In genomic region chr1:228082975-228083870, GRCh38 we compare ENCODE assay signal across 8 cellular contexts. TPM values are rescaled to one million over a fixed set of nuclear protein-coding genes. Genes with fewer than 3 reads are reported as not detected.
DNase-seq lines count a peak whose midpoint lies in the region; ATAC-seq and TF ChIP-seq lines count a peak whose summit lies in the region.

No MANE protein-coding gene starts in this region.

- no peaks in the 10 kb centered on the region for H3K27me3 Mint-ChIP-seq in CD8-positive, alpha-beta memory T cell
- H3K27me3 Mint-ChIP-seq in stimulated activated naive B cell treated with anti-CD40 and anti-IgM and Interleukin-4, amounts not matched to agents 10 μg/mL and 1 μg/mL and 100 μg/mL, for 72 hours = no peaks in the 10 kb centered on the region

- no peak for TF ChIP-seq CTCF in mammary epithelial cell (conservative IDR thresholded peaks at IDR 0.05 in 1 of 2, IDR thresholded peaks at IDR 0.05 in 1 of 2; ENCODE audit: extremely low read depth in 1 of 2, insufficient read depth in 1 of 2, low read depth in 1 of 2, low read length in 2 of 2)

- peak overlapping the region; percentile 96 for H3K27ac ChIP-seq in CD8-positive, alpha-beta memory T cell (ENCODE audit: low read depth, low read length)
- H3K27ac ChIP-seq in mammary epithelial cell (ENCODE audit: insufficient read depth, low read depth, low read length) = peak overlapping the region; percentile 66

- H3K36me3 Mint-ChIP-seq in CD8-positive, alpha-beta memory T cell = peaks cover 0 to 33% (median 8%) of the 10 kb centered on the region in 3 donors
- peaks cover 13 to 44% of the 10 kb centered on the region in 2 donors for H3K36me3 Mint-ChIP-seq in stimulated activated naive B cell treated with anti-CD40 and anti-IgM and Interleukin-4, amounts not matched to agents 10 μg/mL and 1 μg/mL and 100 μg/mL, for 72 hours

- in situ Hi-C loops in mammary epithelial cell (cut with MboI; ENCODE audit: low sequenced_read_pairs in 2 of 2) = loop anchor here in 1 of 2 donors (10.0 kb wide), 1 partner anchor 78 kb away; the partner anchor contains the start of gene WNT3A

- peak overlapping the region; percentile 83 for H3K4me2 ChIP-seq in mammary epithelial cell (ENCODE audit: insufficient read depth, low read depth, low read length)

- no TSS peak for BruUV-seq in mammary epithelial cell (replicated peaks; lab: Mats Ljungman, UMichigan)

- H4K20me1 ChIP-seq in mammary epithelial cell (ENCODE audit: insufficient read depth, low read length) = peaks cover 37% of the 10 kb centered on the region

- dilution Hi-C loops in mammary epithelial cell (cut with HindIII; ENCODE audit: low sequenced_read_pairs) = no loop called here

- H3K4me1 ChIP-seq in CD8-positive, alpha-beta memory T cell (ENCODE audit: insufficient read depth, low read length) = peaks cover 54% of the 10 kb centered on the region
- H3K4me1 ChIP-seq in mammary epithelial cell (ENCODE audit: insufficient read depth, low read length) = peaks cover 50% of the 10 kb centered on the region

- DNase-seq in CD8-positive, alpha-beta memory T cell = peak in 3 of 5 donors; percentile 42 to 66 (median 48)
- DNase-seq in OCI-M1 (lab: John Stamatoyannopoulos, UW) (peak; percentile 58), mammary epithelial cell (no peak), left colon (peak in 1 of 2 donors; percentile 73), cerebellar nuclear complex (lab: John Stamatoyannopoulos, UW) (no peak)
- no peak for DNase-seq in stimulated activated naive B cell treated with anti-CD40 and anti-IgM and Interleukin-4, amounts not matched to agents 10 μg/mL and 1 μg/mL and 100 μg/mL, for 72 hours
- DNase-seq in NK-92 treated with Interleukin-12 subunit alpha and Interleukin-12 subunit beta, amount 100 ng/mL, for 24 hours (lab: John Stamatoyannopoulos, UW) = no peak

- CTCF ChIA-PET in CD8-positive, alpha-beta memory T cell (lab: Charles Lee) = interaction anchor here (1.1 to 1.8 kb wide), 6 partner anchors 16 to 84 kb away, joined by 3 to 5 read pairs (median 4); partner anchors contain the start of gene IBA57
- CTCF ChIA-PET in mammary epithelial cell (lab: Charles Lee; ENCODE audit: low non-redundant PET) = no interaction called here

- H3K9ac ChIP-seq in mammary epithelial cell (ENCODE audit: insufficient read depth, low read length) = peak overlapping the region; percentile 75

- peaks cover 6% of the 10 kb centered on the region for H3K36me3 ChIP-seq in CD8-positive, alpha-beta memory T cell (ENCODE audit: insufficient read depth, low read length)
- peaks cover 6% of the 10 kb centered on the region for H3K36me3 ChIP-seq in mammary epithelial cell (ENCODE audit: insufficient read depth, low read length)

- no peaks in the 10 kb centered on the region for H3K9me3 ChIP-seq in CD8-positive, alpha-beta memory T cell (ENCODE audit: low read length)
- H3K9me3 ChIP-seq in mammary epithelial cell (replicated peaks; ENCODE audit: insufficient read depth, low read length) = no peaks in the 10 kb centered on the region

- H3K4me1 Mint-ChIP-seq in CD8-positive, alpha-beta memory T cell = peaks cover 51 to 71% (median 56%) of the 10 kb centered on the region in 3 donors
- peaks cover 43 to 74% of the 10 kb centered on the region in 2 donors for H3K4me1 Mint-ChIP-seq in stimulated activated naive B cell treated with anti-CD40 and anti-IgM and Interleukin-4, amounts not matched to agents 10 μg/mL and 1 μg/mL and 100 μg/mL, for 72 hours

- H3K27me3 ChIP-seq in CD8-positive, alpha-beta memory T cell (ENCODE audit: insufficient read depth, low read length, poor library complexity, severe bottlenecking) = no peaks in the 10 kb centered on the region
- no peaks in the 10 kb centered on the region for H3K27me3 ChIP-seq in mammary epithelial cell (ENCODE audit: insufficient read depth, low read length)

- WGBS in mammary epithelial cell (ENCODE audit: low coverage, missing lambda C conversion rate) = 1% methylated on average over 28 of the region's 71 CpGs

- no peaks in the 10 kb centered on the region for H3K9me3 Mint-ChIP-seq in CD8-positive, alpha-beta memory T cell
- no peaks in the 10 kb centered on the region for H3K9me3 Mint-ChIP-seq in stimulated activated naive B cell treated with anti-CD40 and anti-IgM and Interleukin-4, amounts not matched to agents 10 μg/mL and 1 μg/mL and 100 μg/mL, for 72 hours

- peak overlapping the region; percentile 94 to 98 (median 96) for H3K4me3 Mint-ChIP-seq in CD8-positive, alpha-beta memory T cell
- H3K4me3 Mint-ChIP-seq in stimulated activated naive B cell treated with anti-CD40 and anti-IgM and Interleukin-4, amounts not matched to agents 10 μg/mL and 1 μg/mL and 100 μg/mL, for 72 hours = peak overlapping the region; percentile 94 to 96

- H3K27ac Mint-ChIP-seq in CD8-positive, alpha-beta memory T cell = peak overlapping the region; percentile 92 to 99 (median 98)
- peak overlapping the region; percentile 96 for H3K27ac Mint-ChIP-seq in stimulated activated naive B cell treated with anti-CD40 and anti-IgM and Interleukin-4, amounts not matched to agents 10 μg/mL and 1 μg/mL and 100 μg/mL, for 72 hours

- ATAC-seq in GM21717 (IDR thresholded peaks at IDR 0.05; ENCODE audit: unreplicated experiment) (peak; percentile 14), left colon (peak; percentile 49)
- peak; percentile 4 to 20 for ATAC-seq in stimulated activated naive B cell treated with anti-CD40 and anti-IgM and Interleukin-4, amounts not matched to agents 10 μg/mL and 1 μg/mL and 100 μg/mL, for 72 hours (replicated peaks)

- peak overlapping the region; percentile 94 for H3K4me3 ChIP-seq in CD8-positive, alpha-beta memory T cell (ENCODE audit: low read length)
- peak overlapping the region; percentile 83 to 93 (median 90) for H3K4me3 ChIP-seq in mammary epithelial cell (replicated peaks in 1 of 3; ENCODE audit: insufficient read depth in 1 of 3, low read depth in 2 of 3, low read length in 3 of 3)

- intact Hi-C loops in mammary epithelial cell (cut with micrococcal nuclease) = no loop called here
- intact Hi-C loops in left colon (cut with DNase I, micrococcal nuclease) = no loop called here

- POLR2A ChIA-PET in CD8-positive, alpha-beta memory T cell (lab: Charles Lee) = interaction anchor here (0.5 to 2.0 kb wide), 6 partner anchors 15 to 403 kb away, joined by 3 to 17 read pairs (median 4); partner anchors contain the start of genes C1orf35, GUK1 and MRPL55

- peaks cover 86% of the 10 kb centered on the region for H3K79me2 ChIP-seq in mammary epithelial cell (ENCODE audit: insufficient read depth, low read length)

- H2AFZ ChIP-seq in mammary epithelial cell (ENCODE audit: low read depth, low read length) = peak overlapping the region; percentile 67

RNA-seq across cellular contexts. Expression of gene ARF1, which starts 0.7 kb away (rescaled TPM):
- total RNA-seq in CD8-positive, alpha-beta memory T cell = 100 to 1,000 TPM; 379 TPM
- polyA plus RNA-seq in CD8-positive, alpha-beta memory T cell = 569 TPM
- total RNA-seq in mammary epithelial cell = 100 to 1,000 TPM; 327 to 372 TPM
- 595 TPM for polyA plus RNA-seq in mammary epithelial cell
- 273 TPM for polyA minus RNA-seq in mammary epithelial cell
- total RNA-seq in left colon = 100 to 1,000 TPM; 469 to 500 TPM

RNA-seq across cellular contexts. Expression of gene C1orf35, which starts 19.9 kb away (rescaled TPM):
- total RNA-seq in CD8-positive, alpha-beta memory T cell = 10 to 100 TPM; 28.7 to 29.2 TPM
- polyA plus RNA-seq in CD8-positive, alpha-beta memory T cell = 21.4 TPM
- total RNA-seq in mammary epithelial cell = 10 to 100 TPM in 1 of 2 donors, 1 to 10 TPM in 1; 5.7 to 19.6 TPM
- 14.5 TPM for polyA plus RNA-seq in mammary epithelial cell
- polyA minus RNA-seq in mammary epithelial cell = 9.7 TPM
- total RNA-seq in left colon = 10 to 100 TPM; 11.9 to 14.7 TPM

RNA-seq across cellular contexts. Expression of gene MRPL55, which starts 25.9 kb away (rescaled TPM):
- 10 to 100 TPM; 70.0 to 71.8 TPM for total RNA-seq in CD8-positive, alpha-beta memory T cell
- 146 TPM for polyA plus RNA-seq in CD8-positive, alpha-beta memory T cell
- 10 to 100 TPM; 37.7 to 42.3 TPM for total RNA-seq in mammary epithelial cell
- polyA plus RNA-seq in mammary epithelial cell = 66.4 TPM
- polyA minus RNA-seq in mammary epithelial cell = 11.7 TPM
- 10 to 100 TPM; 31.9 to 32.9 TPM for total RNA-seq in left colon

RNA-seq across cellular contexts. Expression of gene GUK1, which starts 56.9 kb away (rescaled TPM):
- 100 to 1,000 TPM; 222 to 245 TPM for total RNA-seq in CD8-positive, alpha-beta memory T cell
- 467 TPM for polyA plus RNA-seq in CD8-positive, alpha-beta memory T cell
- total RNA-seq in mammary epithelial cell (100 to 1,000 TPM; 229 to 242 TPM), left colon (100 to 1,000 TPM; 175 to 176 TPM)
- polyA plus RNA-seq in mammary epithelial cell = 461 TPM
- polyA minus RNA-seq in mammary epithelial cell = 86.1 TPM

Comparison
In these comparisons a context has a peak if more than half of its experiments do, and no peak if none do; other contexts are left out.
1. DNase-seq: peak in CD8-positive, alpha-beta memory T cell (3 of 5) and OCI-M1 (single experiment); none in mammary epithelial cell (single experiment), stimulated activated naive B cell treated with anti-CD40 and anti-IgM and Interleukin-4, amounts not matched to agents 10 μg/mL and 1 μg/mL and 100 μg/mL, for 72 hours (single experiment), NK-92 treated with Interleukin-12 subunit alpha and Interleukin-12 subunit beta, amount 100 ng/mL, for 24 hours (single experiment) and cerebellar nuclear complex (0 of 2).
2. Peak in every context shown above with its lines, with median percentiles within 50 percentile points of each other: ATAC-seq.